1 cellular context compared by ENCODE assay signal in the genomic region with DNA sequence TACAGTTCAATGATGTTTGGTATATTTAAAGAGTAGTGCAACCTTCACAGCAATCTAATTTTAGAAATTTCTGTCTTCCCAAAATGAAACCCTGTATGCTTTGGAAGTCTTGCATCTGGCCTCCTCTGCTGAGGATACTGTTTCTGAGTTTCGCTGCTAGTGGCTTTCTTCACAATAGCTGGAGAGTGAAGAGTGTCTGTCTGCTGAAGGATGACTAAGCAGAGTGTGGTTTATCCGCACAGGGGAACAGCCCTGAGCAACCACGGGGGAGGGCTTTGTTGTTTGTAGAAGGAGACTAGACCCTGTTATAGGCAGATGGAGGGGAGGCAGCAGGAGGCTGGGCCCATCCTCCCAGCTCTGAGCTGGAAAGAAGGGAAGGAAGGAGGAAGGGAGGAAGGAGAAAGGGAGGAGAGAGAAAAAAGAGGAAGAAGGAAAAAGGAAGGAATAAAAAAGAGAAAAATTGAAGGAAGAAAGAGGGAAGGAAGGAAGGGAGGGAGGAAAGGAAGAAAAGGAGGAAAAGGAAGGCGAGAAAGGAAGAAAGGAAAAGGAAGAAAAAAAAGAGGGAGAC.
TF ChIP-seq lines count a peak whose summit lies in the region.

No MANE protein-coding gene starts in this region.

TF ChIP-seq in GM23338, 12 proteins besides CTCF, POLR2A, EP300 and RAD21:
- TF ChIP-seq EZH2phosphoT487 (IDR thresholded peaks at IDR 0.05; ENCODE audit: unreplicated experiment): no peak
- no peak for TF ChIP-seq ETS1 (IDR thresholded peaks at IDR 0.05)
- no peak for TF ChIP-seq POLR2AphosphoS5 (IDR thresholded peaks at IDR 0.05; ENCODE audit: low read depth)
- TF ChIP-seq STAT1 (IDR thresholded peaks at IDR 0.05; ENCODE audit: unreplicated experiment): no peak
- no peak for TF ChIP-seq JUNB (IDR thresholded peaks at IDR 0.05; ENCODE audit: unreplicated experiment)
- TF ChIP-seq REST (IDR thresholded peaks at IDR 0.05; ENCODE audit: unreplicated experiment): no peak
- TF ChIP-seq CREB1 (CRISPR knock-in tag; IDR thresholded peaks at IDR 0.05; ENCODE audit: low read depth): no peak
- no peak for TF ChIP-seq ZNF331 (CRISPR knock-in tag; IDR thresholded peaks at IDR 0.05; ENCODE audit: low read depth)
- TF ChIP-seq, protein P1, sequence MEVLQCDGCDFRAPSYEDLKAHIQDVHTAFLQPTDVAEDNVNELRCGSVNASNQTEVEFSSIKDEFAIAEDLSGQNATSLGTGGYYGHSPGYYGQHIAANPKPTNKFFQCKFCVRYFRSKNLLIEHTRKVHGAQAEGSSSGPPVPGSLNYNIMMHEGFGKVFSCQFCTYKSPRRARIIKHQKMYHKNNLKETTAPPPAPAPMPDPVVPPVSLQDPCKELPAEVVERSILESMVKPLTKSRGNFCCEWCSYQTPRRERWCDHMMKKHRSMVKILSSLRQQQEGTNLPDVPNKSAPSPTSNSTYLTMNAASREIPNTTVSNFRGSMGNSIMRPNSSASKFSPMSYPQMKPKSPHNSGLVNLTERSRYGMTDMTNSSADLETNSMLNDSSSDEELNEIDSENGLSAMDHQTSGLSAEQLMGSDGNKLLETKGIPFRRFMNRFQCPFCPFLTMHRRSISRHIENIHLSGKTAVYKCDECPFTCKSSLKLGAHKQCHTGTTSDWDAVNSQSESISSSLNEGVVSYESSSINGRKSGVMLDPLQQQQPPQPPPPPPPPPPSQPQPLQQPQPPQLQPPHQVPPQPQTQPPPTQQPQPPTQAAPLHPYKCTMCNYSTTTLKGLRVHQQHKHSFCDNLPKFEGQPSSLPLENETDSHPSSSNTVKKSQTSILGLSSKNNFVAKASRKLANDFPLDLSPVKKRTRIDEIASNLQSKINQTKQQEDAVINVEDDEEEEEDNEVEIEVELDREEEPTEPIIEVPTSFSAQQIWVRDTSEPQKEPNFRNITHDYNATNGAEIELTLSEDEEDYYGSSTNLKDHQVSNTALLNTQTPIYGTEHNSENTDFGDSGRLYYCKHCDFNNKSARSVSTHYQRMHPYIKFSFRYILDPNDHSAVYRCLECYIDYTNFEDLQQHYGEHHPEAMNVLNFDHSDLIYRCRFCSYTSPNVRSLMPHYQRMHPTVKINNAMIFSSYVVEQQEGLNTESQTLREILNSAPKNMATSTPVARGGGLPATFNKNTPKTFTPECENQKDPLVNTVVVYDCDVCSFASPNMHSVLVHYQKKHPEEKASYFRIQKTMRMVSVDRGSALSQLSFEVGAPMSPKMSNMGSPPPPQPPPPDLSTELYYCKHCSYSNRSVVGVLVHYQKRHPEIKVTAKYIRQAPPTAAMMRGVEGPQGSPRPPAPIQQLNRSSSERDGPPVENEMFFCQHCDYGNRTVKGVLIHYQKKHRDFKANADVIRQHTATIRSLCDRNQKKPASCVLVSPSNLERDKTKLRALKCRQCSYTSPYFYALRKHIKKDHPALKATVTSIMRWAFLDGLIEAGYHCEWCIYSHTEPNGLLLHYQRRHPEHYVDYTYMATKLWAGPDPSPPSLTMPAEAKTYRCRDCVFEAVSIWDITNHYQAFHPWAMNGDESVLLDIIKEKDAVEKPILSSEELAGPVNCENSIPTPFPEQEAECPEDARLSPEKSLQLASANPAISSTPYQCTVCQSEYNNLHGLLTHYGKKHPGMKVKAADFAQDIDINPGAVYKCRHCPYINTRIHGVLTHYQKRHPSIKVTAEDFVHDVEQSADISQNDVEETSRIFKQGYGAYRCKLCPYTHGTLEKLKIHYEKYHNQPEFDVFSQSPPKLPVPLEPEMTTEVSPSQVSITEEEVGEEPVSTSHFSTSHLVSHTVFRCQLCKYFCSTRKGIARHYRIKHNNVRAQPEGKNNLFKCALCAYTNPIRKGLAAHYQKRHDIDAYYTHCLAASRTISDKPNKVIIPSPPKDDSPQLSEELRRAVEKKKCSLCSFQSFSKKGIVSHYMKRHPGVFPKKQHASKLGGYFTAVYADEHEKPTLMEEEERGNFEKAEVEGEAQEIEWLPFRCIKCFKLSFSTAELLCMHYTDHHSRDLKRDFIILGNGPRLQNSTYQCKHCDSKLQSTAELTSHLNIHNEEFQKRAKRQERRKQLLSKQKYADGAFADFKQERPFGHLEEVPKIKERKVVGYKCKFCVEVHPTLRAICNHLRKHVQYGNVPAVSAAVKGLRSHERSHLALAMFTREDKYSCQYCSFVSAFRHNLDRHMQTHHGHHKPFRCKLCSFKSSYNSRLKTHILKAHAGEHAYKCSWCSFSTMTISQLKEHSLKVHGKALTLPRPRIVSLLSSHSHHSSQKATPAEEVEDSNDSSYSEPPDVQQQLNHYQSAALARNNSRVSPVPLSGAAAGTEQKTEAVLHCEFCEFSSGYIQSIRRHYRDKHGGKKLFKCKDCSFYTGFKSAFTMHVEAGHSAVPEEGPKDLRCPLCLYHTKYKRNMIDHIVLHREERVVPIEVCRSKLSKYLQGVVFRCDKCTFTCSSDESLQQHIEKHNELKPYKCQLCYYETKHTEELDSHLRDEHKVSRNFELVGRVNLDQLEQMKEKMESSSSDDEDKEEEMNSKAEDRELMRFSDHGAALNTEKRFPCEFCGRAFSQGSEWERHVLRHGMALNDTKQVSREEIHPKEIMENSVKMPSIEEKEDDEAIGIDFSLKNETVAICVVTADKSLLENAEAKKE (CRISPR knock-in tag; IDR thresholded peaks at IDR 0.05): no peak
- TF ChIP-seq NANOG (IDR thresholded peaks at IDR 0.05; ENCODE audit: borderline replicate concordance): no peak
- TF ChIP-seq ZNF114 (CRISPR knock-in tag; IDR thresholded peaks at IDR 0.05): no peak
- no peak for TF ChIP-seq EZH2 (IDR thresholded peaks at IDR 0.05; ENCODE audit: low read depth, unreplicated experiment)
TF ChIP-seq in GM23338: peak in this region for 0.
